In the genomic region with DNA sequence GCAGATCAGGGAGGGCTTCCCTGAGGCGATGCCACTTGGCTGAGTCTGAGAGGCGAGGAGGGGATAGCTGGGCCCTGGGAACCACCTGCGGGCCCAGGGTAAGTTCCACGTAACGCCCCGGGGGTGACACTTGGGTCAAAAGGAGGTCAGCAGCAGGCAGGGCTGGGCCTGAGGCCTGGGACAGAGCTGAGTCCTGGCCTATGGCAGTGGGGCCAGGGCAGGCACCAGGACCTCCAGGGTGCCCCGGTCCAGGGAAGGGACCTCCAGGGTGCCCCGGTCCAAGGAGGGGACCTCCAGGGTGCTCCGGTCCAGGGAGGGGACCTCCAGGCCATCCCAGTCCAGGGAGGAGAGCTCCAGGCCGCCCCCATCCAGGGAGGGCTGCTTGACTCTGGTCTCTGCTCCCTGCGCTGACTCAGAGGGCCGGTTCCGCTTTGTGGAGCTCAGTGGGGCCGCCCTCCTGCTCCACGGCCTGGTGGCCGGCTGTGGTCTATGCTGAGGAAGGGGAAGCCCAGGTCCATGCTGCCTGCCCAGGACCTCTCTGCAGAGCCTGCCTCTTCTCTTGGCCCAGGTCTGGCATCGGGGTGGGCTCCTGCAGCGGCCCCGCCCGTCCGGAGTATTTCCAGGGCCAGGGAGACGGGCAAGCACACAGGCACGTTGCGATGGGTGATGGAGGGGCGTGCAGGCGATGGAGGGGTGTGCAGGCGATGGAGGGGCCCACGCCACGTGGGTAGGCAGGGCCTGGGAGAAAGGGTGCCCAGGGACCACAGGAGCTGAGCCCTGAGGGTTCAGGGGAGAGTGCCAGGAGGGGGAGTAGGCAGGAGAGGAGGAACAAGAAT, we compare ENCODE assay signal across 10 cellular contexts. TPM values are rescaled to one million over a fixed set of nuclear protein-coding genes. Genes with fewer than 3 reads are reported as not detected.
DNase-seq lines count a peak whose midpoint lies in the region; ATAC-seq and TF ChIP-seq lines count a peak whose summit lies in the region.
"Had no signal": no experiment of that assay in that cellular context is flagged by ENCODE, and none has a peak within 500 bp of the region (broad histone marks: within the 10 kb centered on the region; RNA-seq: fewer than 3 reads in every experiment).

No MANE protein-coding gene starts in this region.

- H3K27ac Mint-ChIP-seq in T-helper 17 cell = no peak overlapping the region
- H3K27ac Mint-ChIP-seq: mesothelial cell of epicardium had no signal

- H3K36me3 Mint-ChIP-seq in T-helper 17 cell (ENCODE audit: low read depth) = no peaks in the 10 kb centered on the region
- H3K36me3 Mint-ChIP-seq: mesothelial cell of epicardium had no signal

- H3K27me3 ChIP-seq in heart left ventricle = no peaks in the 10 kb centered on the region

- DNase-seq in GF-D8 (lab: John Stamatoyannopoulos, UW) = peak; percentile 28
- no peak for DNase-seq in T-helper 17 cell
- DNase-seq in heart left ventricle = peak; percentile 79 to 90 (median 86)
- DNase-seq in DMS114 treated with DMSO at 0.1 percent for 48 hours (lab: John Stamatoyannopoulos, UW; ENCODE audit: unreplicated experiment) = no peak
- DNase-seq in NCI-H146 (lab: John Stamatoyannopoulos, UW) = no peak
- no peak for DNase-seq in DMS79 treated with DMSO at 0.1 percent for 48 hours (lab: John Stamatoyannopoulos, UW)
- DNase-seq in NCI-H1105 treated with DMSO at 0.1 percent for 48 hours (lab: John Stamatoyannopoulos, UW) = no peak

- no peak overlapping the region for H3K4me3 Mint-ChIP-seq in T-helper 17 cell
- H3K4me3 Mint-ChIP-seq: mesothelial cell of epicardium had no signal

- TF ChIP-seq CTCF in heart left ventricle (IDR thresholded peaks at IDR 0.05) = no peak

- TF ChIP-seq POLR2A in heart left ventricle (IDR thresholded peaks at IDR 0.05) = no peak

- H3K4me3 ChIP-seq in heart left ventricle = peak overlapping the region in 7 of 12 donors; percentile 6 to 33 (median 18)
- no peak overlapping the region for H3K4me3 ChIP-seq in skin epidermis

- ATAC-seq in T-helper 17 cell = peak; percentile 46
- peak; percentile 22 to 73 (median 60) for ATAC-seq in heart left ventricle

- no peaks in the 10 kb centered on the region for H3K36me3 ChIP-seq in heart left ventricle

- peaks cover 6% of the 10 kb centered on the region for H3K4me1 Mint-ChIP-seq in T-helper 17 cell

- intact Hi-C loops in heart left ventricle (cut with DNase I) = loop anchor here in 7 of 10 donors (1.0 to 10.0 kb wide), 7 partner anchors 39 to 548 kb away; partner anchors contain the start of genes PKDREJ (in 1 of the 7) and TTC38 (in 1 of the 7)

- peaks cover 19% of the 10 kb centered on the region for H3K27me3 Mint-ChIP-seq in T-helper 17 cell

- H3K9me3 ChIP-seq in T-helper 17 cell (ENCODE audit: control insufficient read depth, low read length, poor library complexity, severe bottlenecking) (no peaks in the 10 kb centered on the region), heart left ventricle (no peaks in the 10 kb centered on the region)

- 56 to 75% (median 68%) methylated on average over 22 to 29 of the region's 29 CpGs for WGBS in heart left ventricle, 4 donors

- H3K27ac ChIP-seq in heart left ventricle (peak overlapping the region; percentile 63 to 97 (median 90)), skin epidermis (peak overlapping the region in 20 of 21 experiments; percentile 54 to 95 (median 82))
- H3K27ac ChIP-seq: KMS-11 had no signal

- peaks cover 24 to 69% (median 61%) of the 10 kb centered on the region in 12 donors for H3K4me1 ChIP-seq in heart left ventricle

RNA-seq across cellular contexts. Expression of gene WNT7B, which starts 19.5 kb away (rescaled TPM):
- total RNA-seq in T-helper 17 cell (not detected), heart left ventricle (under 1 TPM in 1 of 9 donors, not detected in 8; 0.36 TPM)
- not detected for polyA plus RNA-seq in heart left ventricle

Comparison
In these comparisons a context has a peak if more than half of its experiments do, and no peak if none do; other contexts are left out.
1. DNase-seq: peak in GF-D8 (single experiment) and heart left ventricle (5 of 5); none in T-helper 17 cell (0 of 3), DMS114 treated with DMSO at 0.1 percent for 48 hours (single experiment), NCI-H146 (single experiment), DMS79 treated with DMSO at 0.1 percent for 48 hours (single experiment) and NCI-H1105 treated with DMSO at 0.1 percent for 48 hours (single experiment).
2. H3K4me3 ChIP-seq: peak in heart left ventricle (7 of 12); none in skin epidermis (0 of 7).